In the genomic region with DNA sequence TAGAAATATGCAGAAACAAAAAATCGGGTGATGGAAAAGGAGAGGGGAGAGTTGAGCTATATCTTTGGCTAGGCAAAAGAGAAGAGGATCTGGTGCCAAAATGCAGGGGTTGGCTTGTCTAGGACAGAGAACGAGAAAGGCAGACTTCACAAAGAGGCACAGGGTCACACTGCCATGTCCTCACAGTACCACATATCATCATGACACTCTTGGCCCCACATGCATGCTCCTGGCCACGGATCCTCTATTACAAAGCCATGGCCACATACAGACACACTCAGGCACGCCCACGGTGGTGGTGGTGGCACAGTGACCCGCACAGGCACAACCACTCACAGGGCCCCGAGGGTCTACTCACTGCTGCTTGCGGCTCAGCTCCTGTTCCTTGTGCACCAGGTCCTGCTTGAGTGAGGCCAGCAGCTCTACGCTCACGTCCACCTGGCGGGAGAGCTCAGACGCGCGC, we compare ENCODE assay signal across 12 cellular contexts. TPM values are rescaled to one million over a fixed set of nuclear protein-coding genes. Genes with fewer than 3 reads are reported as not detected.
DNase-seq lines count a peak whose midpoint lies in the region; ATAC-seq and TF ChIP-seq lines count a peak whose summit lies in the region.
"Had no signal": no experiment of that assay in that cellular context is flagged by ENCODE, and none has a peak within 500 bp of the region (broad histone marks: within the 10 kb centered on the region; RNA-seq: fewer than 3 reads in every experiment).

No MANE protein-coding gene starts in this region.

- H3K4me3 ChIP-seq in WERI-Rb-1 (ENCODE audit: low read depth, low read length) (peak overlapping the region; percentile 37), esophagus muscularis mucosa (peak overlapping the region; percentile 16 to 46 (median 30)), retinal pigment epithelial cell (ENCODE audit: low read length) (peak overlapping the region; percentile 19)
- H3K4me3 ChIP-seq: HAP-1 had no signal

- H3K36me3 ChIP-seq in WERI-Rb-1 (peaks cover 11% of the 10 kb centered on the region), esophagus muscularis mucosa (peaks cover 0 to under 1% (median 0%) of the 10 kb centered on the region in 4 donors)

- intact Hi-C loops in esophagus muscularis mucosa (cut with DNase I) = loop anchor here (10.0 kb wide), 1 partner anchor 116 kb away; a partner anchor contains a TSS

- TF ChIP-seq CTCF in WERI-Rb-1 (IDR thresholded peaks at IDR 0.05; ENCODE audit: low read depth, low read length) (no peak), esophagus muscularis mucosa (IDR thresholded peaks at IDR 0.05) (no peak), retinal pigment epithelial cell (conservative IDR thresholded peaks at IDR 0.05; ENCODE audit: low read depth, low read length) (no peak), GM13977 (IDR thresholded peaks at IDR 0.05; ENCODE audit: extremely low read depth, insufficient read depth, missing control alignments) (no peak)

- H3K27me3 ChIP-seq in WERI-Rb-1 (ENCODE audit: insufficient read depth, low read depth, severe bottlenecking) (no peaks in the 10 kb centered on the region), esophagus muscularis mucosa (peaks cover 4 to 75% (median 20%) of the 10 kb centered on the region in 4 donors)

- H3K4me1 ChIP-seq in esophagus muscularis mucosa = peaks cover 7 to 14% (median 13%) of the 10 kb centered on the region in 4 donors
- H3K4me1 ChIP-seq: HAP-1 had no signal

- H3K27ac ChIP-seq in WERI-Rb-1 (peak overlapping the region; percentile 71), esophagus muscularis mucosa (replicated peaks in 1 of 4) (no peak overlapping the region)

- in situ Hi-C loops in GM13977 (cut with MboI; ENCODE audit: low pct_unique_long_range_greater_than_20kb, low sequenced_read_pairs, unreplicated experiment) = no loop called here

- ATAC-seq in HG02973 (IDR thresholded peaks at IDR 0.05; ENCODE audit: unreplicated experiment) = no peak

- WGBS in esophagus muscularis mucosa = 23% methylated on average over 14 of the region's 14 CpGs

- DNase-seq in NCI-H2171 treated with DMSO at 0.1 percent for 48 hours (lab: John Stamatoyannopoulos, UW) (peak; percentile 53), NCI-H2171 (lab: John Stamatoyannopoulos, UW) (no peak), WERI-Rb-1 (peak; percentile 58), esophagus muscularis mucosa (ENCODE audit: extremely low spot score) (no peak), retinal pigment epithelial cell (ENCODE audit: low read depth) (no peak), MV-4-11 (lab: John Stamatoyannopoulos, UW) (no peak), GM13977 (ENCODE audit: low spot score) (no peak)
- DNase-seq: central memory CD4-positive, alpha-beta T cell had no signal

- H3K9me3 ChIP-seq in WERI-Rb-1 (ENCODE audit: severe bottlenecking) (no peaks in the 10 kb centered on the region), esophagus muscularis mucosa (peaks cover 0 to under 1% (median 0%) of the 10 kb centered on the region in 4 donors)
- H3K9me3 ChIP-seq: HAP-1 had no signal

- no peak for TF ChIP-seq POLR2A in esophagus muscularis mucosa (IDR thresholded peaks at IDR 0.05; ENCODE audit: low read depth)

- no peak for TF ChIP-seq EP300 in esophagus muscularis mucosa (IDR thresholded peaks at IDR 0.05)

RNA-seq across cellular contexts. Expression of a gene that starts 15.9 kb away (rescaled TPM):
- total RNA-seq in esophagus muscularis mucosa = 1 to 10 TPM; 1.7 to 6.0 (median 4.2) TPM

RNA-seq across cellular contexts. Expression of a gene that starts 24.9 kb away (rescaled TPM):
- under 1 TPM in 1 of 4 donors, not detected in 3; 0.17 TPM for total RNA-seq in esophagus muscularis mucosa
- total RNA-seq: HT1080, temporal lobe had no signal

RNA-seq across cellular contexts. Expression of a gene that starts 34.3 kb away (rescaled TPM):
- 100 to 1,000 TPM; 193 to 244 (median 222) TPM for total RNA-seq in esophagus muscularis mucosa

RNA-seq across cellular contexts. Expression of a gene that starts 35.4 kb away (rescaled TPM):
- total RNA-seq in esophagus muscularis mucosa = 10 to 100 TPM; 29.0 to 49.0 (median 33.2) TPM

RNA-seq across cellular contexts. Expression of a gene that starts 54.4 kb away (rescaled TPM):
- 10 to 100 TPM; 12.1 to 19.6 (median 15.4) TPM for total RNA-seq in esophagus muscularis mucosa

Comparison
In these comparisons a context has a peak if more than half of its experiments do, and no peak if none do; other contexts are left out.
1. DNase-seq: peak in NCI-H2171 treated with DMSO at 0.1 percent for 48 hours (single experiment) and WERI-Rb-1 (single experiment); none in NCI-H2171 (single experiment), esophagus muscularis mucosa (single experiment), retinal pigment epithelial cell (single experiment), MV-4-11 (single experiment) and GM13977 (single experiment).
2. Peak in every context shown above with its lines, with median percentiles within 50 percentile points of each other: H3K4me3 ChIP-seq.